In genomic region chr4:173334085-173334890, GRCh38 we compare ENCODE assay signal across 8 cellular contexts. TPM values are rescaled to one million over a fixed set of nuclear protein-coding genes. Genes with fewer than 3 reads are reported as not detected.
DNase-seq lines count a peak whose midpoint lies in the region; ATAC-seq and TF ChIP-seq lines count a peak whose summit lies in the region.

Gene HMGB2 (minus strand): TSS chr4:173334358. CDS start chr4:173333649, 709 bp downstream.

- ATAC-seq in HG02623 (IDR thresholded peaks at IDR 0.05; ENCODE audit: unreplicated experiment): peak; percentile 92

- POLR2A ChIA-PET in GM10248 (lab: Yijun Ruan, JAX): interaction anchor here (0.6 to 3.3 kb wide), 14 partner anchors 9 to 165 kb away, joined by 3 to 70 read pairs (median 4); partner anchors contain the start of gene SAP30

- H3K4me1 Mint-ChIP-seq in activated naive CD8-positive, alpha-beta T cell (ENCODE audit: low read depth): peaks cover 19% of the 10 kb centered on the region

- peaks cover 8% of the 10 kb centered on the region for H3K27me3 Mint-ChIP-seq in activated naive CD8-positive, alpha-beta T cell

- CTCF ChIA-PET in GM10248 (lab: Yijun Ruan, JAX): interaction anchor here (0.9 to 2.5 kb wide), 8 partner anchors 12 to 33 kb away, joined by 3 to 10 read pairs (median 5); no protein-coding TSS in a partner anchor

- peak within 1 kb of the TSS; percentile 94 for H3K4me3 Mint-ChIP-seq in activated naive CD8-positive, alpha-beta T cell

- no peaks in the 10 kb centered on the region for H3K9me3 Mint-ChIP-seq in activated naive CD8-positive, alpha-beta T cell (ENCODE audit: low read depth)

- no peak for TF ChIP-seq CTCF in GM10248 (IDR thresholded peaks at IDR 0.05; ENCODE audit: control extremely low read depth, extremely low read depth, low read depth, missing control alignments)

- peak within 1 kb of the TSS; percentile 98 for H3K27ac Mint-ChIP-seq in activated naive CD8-positive, alpha-beta T cell

- H3K27ac ChIP-seq in temporal lobe (ENCODE audit: low read depth, low read length): peak within 1 kb of the TSS; percentile 95

- H3K36me3 Mint-ChIP-seq in activated naive CD8-positive, alpha-beta T cell: peaks cover 4% of the 10 kb centered on the region

- DNase-seq in GM10248 (ENCODE audit: extremely low spot score) (peak; percentile 98), NCI-H1105 (lab: John Stamatoyannopoulos, UW) (peak; percentile 96), SKM-1 treated with dmso at 0.1 percent for 144 hours (lab: John Stamatoyannopoulos, UW; ENCODE audit: unreplicated experiment) (peak; percentile 100), glomerular endothelial cell (ENCODE audit: extremely low read depth, low read depth, low spot score) (peak; percentile 98), occipital lobe (lab: John Stamatoyannopoulos, UW) (peak; percentile 99)

RNA-seq across cellular contexts. Expression of gene HMGB2, which starts in this region (rescaled TPM):
- total RNA-seq in glomerular endothelial cell: 21.7 and 40.7 TPM in 2 replicates
- 20.4 TPM for total RNA-seq in occipital lobe
- total RNA-seq in temporal lobe: 18.9 TPM

Comparison
In these comparisons a context has a peak if more than half of its experiments do, and no peak if none do; other contexts are left out.
1. Peak in every context shown above with its lines: DNase-seq, ATAC-seq and H3K27ac ChIP-seq.